Comparison of ENCODE assay signal across 1 cellular context in the genomic region with DNA sequence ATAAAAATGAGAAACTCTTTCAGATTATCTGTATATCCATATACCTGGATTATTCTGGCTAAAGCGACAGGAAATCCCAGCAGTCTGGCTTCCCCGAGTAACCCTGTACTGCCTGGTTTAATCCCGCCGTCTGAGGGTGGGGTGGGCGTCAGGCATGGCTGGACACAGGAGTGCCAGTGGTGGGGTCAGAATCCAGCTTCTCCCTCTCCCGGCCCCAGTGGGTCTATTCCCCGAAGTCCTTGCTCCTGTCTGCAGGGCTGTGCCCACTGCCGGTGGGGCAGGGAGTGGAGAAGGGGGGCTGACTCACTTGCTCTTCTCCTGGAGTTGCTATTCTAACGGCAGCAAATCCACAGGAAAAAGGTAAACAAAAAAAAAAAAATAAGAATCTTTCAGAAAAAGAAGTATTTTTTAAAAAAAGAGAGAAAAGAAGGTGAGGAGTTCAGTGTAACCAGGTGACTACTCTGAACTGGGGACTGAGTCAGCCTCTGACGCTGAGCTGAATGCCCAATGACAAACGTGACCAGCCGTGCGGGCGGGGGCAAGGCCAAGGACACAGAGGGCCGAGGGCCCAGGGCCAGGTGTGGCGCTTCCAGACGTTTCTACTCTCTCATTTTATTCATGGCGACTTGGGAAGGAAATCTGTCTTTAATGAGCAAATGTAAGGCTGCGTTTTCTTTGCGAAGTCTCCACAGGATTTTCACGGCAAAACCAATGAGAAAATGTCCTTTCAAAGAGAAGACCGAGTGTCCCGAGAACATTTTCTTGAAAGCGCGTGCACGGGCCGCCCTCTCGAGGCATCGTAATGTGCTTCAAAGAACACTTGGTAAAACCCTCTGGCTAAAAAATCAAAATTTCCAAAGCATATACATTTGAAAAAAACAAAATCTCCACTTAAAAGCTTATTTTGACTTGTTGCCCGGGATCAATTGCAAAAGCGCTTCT.
TF ChIP-seq lines count a peak whose summit lies in the region.

No MANE protein-coding gene starts in this region.

TF ChIP-seq in GM23338, 12 proteins besides CTCF, POLR2A, EP300 and RAD21 (continued from another document):
- TF ChIP-seq, protein P1, sequence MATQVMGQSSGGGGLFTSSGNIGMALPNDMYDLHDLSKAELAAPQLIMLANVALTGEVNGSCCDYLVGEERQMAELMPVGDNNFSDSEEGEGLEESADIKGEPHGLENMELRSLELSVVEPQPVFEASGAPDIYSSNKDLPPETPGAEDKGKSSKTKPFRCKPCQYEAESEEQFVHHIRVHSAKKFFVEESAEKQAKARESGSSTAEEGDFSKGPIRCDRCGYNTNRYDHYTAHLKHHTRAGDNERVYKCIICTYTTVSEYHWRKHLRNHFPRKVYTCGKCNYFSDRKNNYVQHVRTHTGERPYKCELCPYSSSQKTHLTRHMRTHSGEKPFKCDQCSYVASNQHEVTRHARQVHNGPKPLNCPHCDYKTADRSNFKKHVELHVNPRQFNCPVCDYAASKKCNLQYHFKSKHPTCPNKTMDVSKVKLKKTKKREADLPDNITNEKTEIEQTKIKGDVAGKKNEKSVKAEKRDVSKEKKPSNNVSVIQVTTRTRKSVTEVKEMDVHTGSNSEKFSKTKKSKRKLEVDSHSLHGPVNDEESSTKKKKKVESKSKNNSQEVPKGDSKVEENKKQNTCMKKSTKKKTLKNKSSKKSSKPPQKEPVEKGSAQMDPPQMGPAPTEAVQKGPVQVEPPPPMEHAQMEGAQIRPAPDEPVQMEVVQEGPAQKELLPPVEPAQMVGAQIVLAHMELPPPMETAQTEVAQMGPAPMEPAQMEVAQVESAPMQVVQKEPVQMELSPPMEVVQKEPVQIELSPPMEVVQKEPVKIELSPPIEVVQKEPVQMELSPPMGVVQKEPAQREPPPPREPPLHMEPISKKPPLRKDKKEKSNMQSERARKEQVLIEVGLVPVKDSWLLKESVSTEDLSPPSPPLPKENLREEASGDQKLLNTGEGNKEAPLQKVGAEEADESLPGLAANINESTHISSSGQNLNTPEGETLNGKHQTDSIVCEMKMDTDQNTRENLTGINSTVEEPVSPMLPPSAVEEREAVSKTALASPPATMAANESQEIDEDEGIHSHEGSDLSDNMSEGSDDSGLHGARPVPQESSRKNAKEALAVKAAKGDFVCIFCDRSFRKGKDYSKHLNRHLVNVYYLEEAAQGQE (IDR thresholded peaks at IDR 0.05; ENCODE audit: unreplicated experiment): no peak
- TF ChIP-seq STAT1 (IDR thresholded peaks at IDR 0.05; ENCODE audit: unreplicated experiment): no peak
- no peak for TF ChIP-seq JUNB (IDR thresholded peaks at IDR 0.05; ENCODE audit: unreplicated experiment)
TF ChIP-seq in GM23338: peak in this region for 0.
